Comparison of ENCODE assay signal across 1 cellular context in the genomic region with DNA sequence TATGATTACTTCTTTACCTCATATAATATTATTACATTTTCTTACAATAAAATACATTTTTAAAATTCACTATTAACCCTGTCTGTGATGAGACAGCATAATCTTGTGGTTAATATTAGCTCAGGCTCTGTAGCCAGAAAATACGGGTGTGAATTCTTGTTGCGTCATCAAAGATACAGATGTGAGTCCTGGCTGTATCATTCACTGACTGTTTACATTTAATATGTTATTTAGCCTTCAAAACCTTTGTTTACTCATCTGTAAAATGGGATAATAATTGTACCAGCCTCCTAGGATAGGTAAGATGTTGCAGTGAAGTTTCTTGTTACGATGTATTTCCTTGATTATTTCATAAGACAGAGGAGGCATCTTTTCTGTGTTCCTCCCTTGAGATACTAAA.
TF ChIP-seq lines count a peak whose summit lies in the region.

No MANE protein-coding gene starts in this region.

TF ChIP-seq in IMR-90, 13 proteins besides CTCF, POLR2A, EP300 and RAD21:
- TF ChIP-seq CEBPB (IDR thresholded peaks at IDR 0.05; ENCODE audit: low read depth, low read length) (peak; percentile 40), MAFK (IDR thresholded peaks at IDR 0.05; ENCODE audit: low read depth, low read length) (no peak)
